9 cellular contexts compared by ENCODE assay signal in genomic region chr5:124655943-124656459, GRCh38.
A peak's percentile ranks its signal among the peaks of the same experiment; 100 is the strongest.
DNase-seq lines count a peak whose midpoint lies in the region; ATAC-seq, FAIRE-seq and TF ChIP-seq lines count a peak whose summit lies in the region.
"Had no signal": no experiment of that assay in that cellular context is flagged by ENCODE, and none has a peak within 500 bp of the region (broad histone marks: within the 10 kb centered on the region; RNA-seq: fewer than 3 reads in every experiment).

No MANE protein-coding gene starts in this region.

- no peaks in the 10 kb centered on the region for H4K20me1 ChIP-seq in OCI-LY1 (ENCODE audit: insufficient read depth, low read length)

- no peaks in the 10 kb centered on the region for H3K27me3 ChIP-seq in OCI-LY1 (ENCODE audit: insufficient read depth, low read length)
- H3K27me3 ChIP-seq in psoas muscle (ENCODE audit: insufficient read depth in 3 of 3, low read length in 2 of 3), result no peaks in the 10 kb centered on the region

- intact Hi-C loops in psoas muscle (cut with DNase I), result loop anchor here (2.0 to 10.0 kb wide), 4 partner anchors 46 to 529 kb away; partner anchors contain the start of gene ZNF608 (in 1 of the 2)

- DNase-seq in CMK (ENCODE audit: low read depth) (peak; percentile 48), HTR-8/SVneo (ENCODE audit: insufficient read length, low spot score) (peak; percentile 40), psoas muscle (no peak), SKM-1 treated with dmso at 0.1 percent for 144 hours (lab: John Stamatoyannopoulos, UW; ENCODE audit: unreplicated experiment) (no peak)

- H2AFZ ChIP-seq in OCI-LY1 (ENCODE audit: low read length), result no peak overlapping the region

- 16 to 20% (median 19%) methylated on average over 5 of the region's 5 CpGs for WGBS in psoas muscle, 3 donors

- H3K4me1 ChIP-seq in OCI-LY1 (ENCODE audit: insufficient read depth, low read length, severe bottlenecking) (peaks cover 100% of the 10 kb centered on the region), psoas muscle (peaks cover 56% of the 10 kb centered on the region)

- H3K9ac ChIP-seq in OCI-LY1 (ENCODE audit: low read length), result peak overlapping the region; percentile 52; the same call in 1 of the 2 replicates

- ATAC-seq in esophagus mucosa (peak; percentile 91), psoas muscle (peak; percentile 76 to 84 (median 77)), HG03025 (IDR thresholded peaks at IDR 0.05; ENCODE audit: low FRiP score, unreplicated experiment) (no peak), GM21619 (IDR thresholded peaks at IDR 0.05; ENCODE audit: unreplicated experiment) (no peak)

- no peaks in the 10 kb centered on the region for H3K9me2 ChIP-seq in OCI-LY1 (ENCODE audit: low read depth, low read length)

- peak overlapping the region; percentile 68 for H3K4me2 ChIP-seq in OCI-LY1 (ENCODE audit: low read length)

- H3K9me3 ChIP-seq in OCI-LY1 (ENCODE audit: low read length), result no peaks in the 10 kb centered on the region
- no peaks in the 10 kb centered on the region for H3K9me3 ChIP-seq in psoas muscle

- H3K4me3 ChIP-seq in OCI-LY1 (ENCODE audit: low read depth, low read length, poor library complexity, severe bottlenecking), result peak overlapping the region; percentile 43
- H3K4me3 ChIP-seq in psoas muscle, result peak overlapping the region; percentile 50

- H3K27ac ChIP-seq in OCI-LY1 (ENCODE audit: low read depth, low read length, poor library complexity, severe bottlenecking) (peak overlapping the region; percentile 89), psoas muscle (peak overlapping the region; percentile 84)

- TF ChIP-seq CTCF in OCI-LY1 (IDR thresholded peaks at IDR 0.05; ENCODE audit: low read length), result no peak
- TF ChIP-seq CTCF in psoas muscle (IDR thresholded peaks at IDR 0.05), result no peak

- H3K36me3 ChIP-seq in OCI-LY1 (ENCODE audit: insufficient read depth, low read length), result no peaks in the 10 kb centered on the region; the same call in 1 of the 2 replicates
- H3K36me3 ChIP-seq in psoas muscle (ENCODE audit: insufficient read depth in 1 of 2, low read depth in 1 of 2), result no peaks in the 10 kb centered on the region

- H3K79me2 ChIP-seq in OCI-LY1 (ENCODE audit: insufficient read depth, low read length), result peaks cover 65% of the 10 kb centered on the region

- peaks cover 1% of the 10 kb centered on the region; the same call in 1 of the 2 replicates for H3F3A ChIP-seq in OCI-LY1 (ENCODE audit: insufficient read depth, low read length)

- no peak for FAIRE-seq in HTR-8/SVneo (lab: Jason Lieb, UNC)
- FAIRE-seq: endometrium had no signal

Comparison
In these comparisons a context has a peak if more than half of its experiments do, and no peak if none do; other contexts are left out.
1. DNase-seq: peak in CMK (single experiment) and HTR-8/SVneo (single experiment); none in psoas muscle (0 of 2) and SKM-1 treated with dmso at 0.1 percent for 144 hours (single experiment).
2. ATAC-seq: peak in esophagus mucosa (single experiment) and psoas muscle (4 of 4); none in HG03025 (single experiment) and GM21619 (single experiment).